Comparison of ENCODE assay signal across 9 cellular contexts in the genomic region with DNA sequence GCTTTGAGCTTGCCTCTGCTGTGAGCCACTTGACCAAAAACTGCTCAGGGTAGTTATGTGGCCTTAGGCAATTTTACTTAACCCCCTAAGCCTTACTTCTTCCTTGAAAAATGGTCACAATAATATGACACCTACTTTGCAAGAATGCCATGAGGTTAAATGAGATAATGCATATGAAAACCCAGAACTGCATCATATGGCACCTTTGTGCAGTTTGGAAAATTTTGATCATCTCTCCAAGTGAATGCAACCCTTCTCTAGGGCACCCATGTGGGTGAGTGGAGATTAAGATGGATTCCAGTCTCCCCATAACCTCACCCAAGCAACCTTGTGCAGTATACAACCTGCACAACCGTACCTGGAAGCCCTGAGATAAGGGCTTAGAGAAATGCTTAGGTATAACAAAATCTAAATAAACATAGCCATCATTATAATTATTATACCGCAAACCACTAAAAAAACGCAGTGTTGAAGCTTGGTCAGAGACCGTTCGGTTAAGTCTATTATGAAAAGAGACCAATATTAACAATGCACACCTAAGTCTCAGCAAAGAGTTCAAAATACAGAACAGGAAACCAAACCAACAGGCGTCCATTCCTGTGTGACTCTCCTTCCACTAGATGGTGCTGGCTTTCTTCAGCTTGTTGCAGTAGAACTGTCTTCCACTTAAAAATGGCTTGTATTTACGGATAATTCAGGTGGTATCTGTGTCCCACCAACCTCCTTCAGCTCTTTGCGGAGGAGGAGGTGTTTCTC. TPM values are rescaled to one million over a fixed set of nuclear protein-coding genes. Genes with fewer than 3 reads are reported as not detected.
DNase-seq lines count a peak whose midpoint lies in the region; ATAC-seq and TF ChIP-seq lines count a peak whose summit lies in the region.
"Had no signal": no experiment of that assay in that cellular context is flagged by ENCODE, and none has a peak within 500 bp of the region (broad histone marks: within the 10 kb centered on the region; RNA-seq: fewer than 3 reads in every experiment).

No MANE protein-coding gene starts in this region.

- H3K4me1 ChIP-seq in adrenal gland (replicated peaks in 1 of 2), result no peaks in the 10 kb centered on the region
- H3K4me1 ChIP-seq in thyroid gland, result peaks cover 0 to 3% of the 10 kb centered on the region in 2 donors

- H3K36me3 Mint-ChIP-seq in endothelial cell (ENCODE audit: low read depth, unreplicated experiment), result no peaks in the 10 kb centered on the region

- intact Hi-C loops in adrenal gland (cut with DNase I), result no loop called here
- intact Hi-C loops in thyroid gland (cut with DNase I), result no loop called here

- 19 to 35% (median 34%) methylated on average over 8 of the region's 8 CpGs for WGBS in adrenal gland, 4 donors
- 28 to 31% methylated on average over 8 of the region's 8 CpGs for WGBS in thyroid gland, 2 donors

- no peaks in the 10 kb centered on the region for H3K36me3 ChIP-seq in adrenal gland (replicated peaks in 1 of 2)
- no peaks in the 10 kb centered on the region for H3K36me3 ChIP-seq in thyroid gland

- TF ChIP-seq CTCF in AG04449 (IDR thresholded peaks at IDR 0.05; ENCODE audit: insufficient read depth, low read length, missing control alignments) (peak; percentile 67), GM12875 (IDR thresholded peaks at IDR 0.05; ENCODE audit: borderline replicate concordance, insufficient read depth, low read depth, low read length) (peak; percentile 60; the same call in 1 of the 2 replicates), adrenal gland (IDR thresholded peaks at IDR 0.05) (peak; percentile 31 to 64 (median 56)), thyroid gland (IDR thresholded peaks at IDR 0.05) (peak in 5 of 6 experiments; percentile 23 to 57 (median 53)), endothelial cell (IDR thresholded peaks at IDR 0.05; ENCODE audit: unreplicated experiment) (no peak)

- no peak overlapping the region for H3K27ac Mint-ChIP-seq in endothelial cell (ENCODE audit: unreplicated experiment)

- no peaks in the 10 kb centered on the region for H3K9me3 Mint-ChIP-seq in endothelial cell (ENCODE audit: unreplicated experiment)

- no peak overlapping the region for H3K4me3 Mint-ChIP-seq in endothelial cell (ENCODE audit: unreplicated experiment)

- CTCF ChIA-PET in AG04449 (lab: Yijun Ruan, JAX), result interaction anchor here (0.7 to 3.1 kb wide), 10 partner anchors 8 to 1275 kb away, joined by 3 to 12 read pairs (median 6); no protein-coding TSS in a partner anchor

- H3K27me3 Mint-ChIP-seq in endothelial cell (ENCODE audit: unreplicated experiment), result no peaks in the 10 kb centered on the region

- H3K27me3 ChIP-seq in adrenal gland (no peaks in the 10 kb centered on the region), thyroid gland (no peaks in the 10 kb centered on the region)

- H3K27ac ChIP-seq in adrenal gland, result no peak overlapping the region
- no peak overlapping the region for H3K27ac ChIP-seq in thyroid gland

- no peaks in the 10 kb centered on the region for H3K9me3 ChIP-seq in adrenal gland (replicated peaks in 1 of 3)
- no peaks in the 10 kb centered on the region for H3K9me3 ChIP-seq in thyroid gland

- POLR2A ChIA-PET in AG04449 (lab: Yijun Ruan, JAX), result no interaction called here

- peak; percentile 89 for ATAC-seq in HG02642 (IDR thresholded peaks at IDR 0.05; ENCODE audit: poor library complexity, unreplicated experiment)

- DNase-seq in AG04449 (ENCODE audit: low read depth, low spot score) (peak; percentile 5), NCI-H187 treated with DMSO at 0.1 percent for 48 hours (lab: John Stamatoyannopoulos, UW) (peak; percentile 23), adrenal gland (peak in 5 of 7 donors; percentile 19 to 38 (median 23)), iPS-NIHi11 (ENCODE audit: low spot score) (peak; percentile 42), thyroid gland (peak in 1 of 2 donors; percentile 15), endothelial cell (ENCODE audit: low spot score) (no peak)

- H3K4me1 Mint-ChIP-seq in endothelial cell (ENCODE audit: unreplicated experiment), result peaks cover 4% of the 10 kb centered on the region

- no peak for TF ChIP-seq POLR2A in adrenal gland (IDR thresholded peaks at IDR 0.05)
- TF ChIP-seq POLR2A in thyroid gland (IDR thresholded peaks at IDR 0.05), result no peak

- no peak overlapping the region for H3K4me3 ChIP-seq in AG04449 (ENCODE audit: low read depth, low read length)
- no peak overlapping the region for H3K4me3 ChIP-seq in GM12875 (ENCODE audit: low read depth, low read length)
- no peak overlapping the region for H3K4me3 ChIP-seq in adrenal gland
- H3K4me3 ChIP-seq in thyroid gland (replicated peaks in 1 of 3), result no peak overlapping the region

RNA-seq across cellular contexts. Expression of a gene that starts 21.0 kb away (rescaled TPM):
- total RNA-seq in adrenal gland, result not detected
- polyA plus RNA-seq in adrenal gland, result not detected
- total RNA-seq in thyroid gland, result not detected
- total RNA-seq in endothelial cell (ENCODE audit: unreplicated experiment), result not detected
- total RNA-seq: subcutaneous adipose tissue had no signal

RNA-seq across cellular contexts. Expression of a gene that starts 23.0 kb away (rescaled TPM):
- 100 to 1,000 TPM in 5 of 8 donors, 10 to 100 TPM in 3; 39.4 to 164 (median 105) TPM for total RNA-seq in adrenal gland
- polyA plus RNA-seq in adrenal gland, result 100 to 1,000 TPM; 217 to 289 (median 271) TPM
- 100 to 1,000 TPM; 107 to 129 (median 124) TPM for total RNA-seq in thyroid gland
- total RNA-seq in endothelial cell (ENCODE audit: unreplicated experiment), result 45.8 TPM

RNA-seq across cellular contexts. Expression of a gene that starts 46.2 kb away (rescaled TPM):
- 1 to 10 TPM in 7 of 8 donors, under 1 TPM in 1; 0.86 to 3.9 (median 1.6) TPM for total RNA-seq in adrenal gland
- under 1 TPM; 0.54 to 0.99 (median 0.64) TPM for polyA plus RNA-seq in adrenal gland
- total RNA-seq in thyroid gland, result 10 to 100 TPM in 3 of 4 donors, 1 to 10 TPM in 1; 5.4 to 11.7 (median 11.5) TPM
- 0.49 TPM for total RNA-seq in endothelial cell (ENCODE audit: unreplicated experiment)
